Comparison of ENCODE assay signal across 31 cellular contexts in the genomic region with DNA sequence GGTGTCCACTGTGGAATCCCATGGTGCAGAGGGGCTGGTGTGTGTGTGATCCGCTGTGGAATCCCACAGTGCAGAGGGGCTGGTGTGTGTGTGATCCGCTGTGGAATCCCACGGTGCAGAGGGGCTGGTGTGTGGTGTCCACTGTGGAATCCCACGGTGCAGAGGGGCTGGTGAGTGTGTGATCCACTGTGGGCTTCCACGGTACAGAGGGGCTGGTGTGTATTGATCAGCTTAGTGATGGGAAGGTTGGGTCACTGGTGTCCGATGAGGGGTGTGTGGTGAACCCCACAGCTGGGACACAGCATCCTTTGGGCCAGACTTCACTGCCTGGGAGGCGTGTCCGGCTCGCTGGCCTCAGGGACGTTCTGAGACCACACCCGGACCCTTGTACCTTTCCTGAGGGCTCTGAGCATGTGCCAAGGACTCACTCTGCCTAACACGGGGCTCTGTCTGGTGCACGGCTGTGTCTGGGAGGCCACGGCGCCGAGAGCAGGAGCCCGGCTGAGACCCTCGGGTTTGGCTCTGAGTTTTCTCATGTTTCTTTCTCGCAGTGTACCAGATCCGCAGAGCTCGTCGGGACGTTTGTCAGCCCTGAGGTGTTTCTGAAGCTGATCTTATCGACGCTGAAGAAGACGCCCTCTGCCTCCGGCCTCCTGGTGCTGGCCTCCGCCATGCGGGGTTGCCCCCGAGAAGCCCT.
"Had no signal": no experiment of that assay in that cellular context is flagged by ENCODE, and none has a peak within 500 bp of the region (broad histone marks: within the 10 kb centered on the region; RNA-seq: fewer than 3 reads in every experiment).

No MANE protein-coding gene starts in this region.

- H3K27ac Mint-ChIP-seq: activated CD4-positive, alpha-beta memory T cell treated with anti-CD3 and anti-CD28 coated beads, Interleukin-2, amount 10 ng/mL, durations not matched to agents 7 days and 5 days; activated CD8-positive, alpha-beta memory T cell treated with anti-CD3 and anti-CD28 coated beads, Interleukin-2, amount 10 ng/mL, durations not matched to agents 7 days and 5 days; activated naive CD4-positive, alpha-beta T cell treated with anti-CD3 and anti-CD28 coated beads for 36 hours; activated T-cell treated with anti-CD3 and anti-CD28 coated beads, Interleukin-2, amount 50 U/mL, for 72 hours had no signal

- H3K9me3 Mint-ChIP-seq: activated CD4-positive, alpha-beta memory T cell treated with anti-CD3 and anti-CD28 coated beads, Interleukin-2, amount 10 ng/mL, durations not matched to agents 7 days and 5 days; activated naive CD4-positive, alpha-beta T cell treated with anti-CD3 and anti-CD28 coated beads for 36 hours; activated naive CD4-positive, alpha-beta T cell treated with anti-CD3 and anti-CD28 coated beads, Interleukin-2, amount 50 U/mL, for 72 hours; activated T-cell treated with anti-CD3 and anti-CD28 coated beads, Interleukin-2, amount 50 U/mL, for 72 hours; activated T-helper 17 cell treated with anti-CD3 and anti-CD28 coated beads, Interleukin-2, amount 50 U/mL, for 72 hours had no signal

- H3K4me3 ChIP-seq: K562, MG63 had no signal

- H3K27me3 ChIP-seq: brain microvascular endothelial cell, MG63 had no signal

- H3K4me3 Mint-ChIP-seq: activated CD4-positive, alpha-beta memory T cell treated with anti-CD3 and anti-CD28 coated beads, Interleukin-2, amount 10 ng/mL, durations not matched to agents 7 days and 5 days; activated CD8-positive, alpha-beta memory T cell treated with anti-CD3 and anti-CD28 coated beads, Interleukin-2, amount 10 ng/mL, durations not matched to agents 7 days and 5 days; activated naive CD4-positive, alpha-beta T cell treated with anti-CD3 and anti-CD28 coated beads for 36 hours; activated T-cell treated with anti-CD3 and anti-CD28 coated beads, Interleukin-2, amount 50 U/mL, for 72 hours; activated T-helper 17 cell treated with anti-CD3 and anti-CD28 coated beads, Interleukin-2, amount 50 U/mL, for 72 hours had no signal

- H3K4me1 Mint-ChIP-seq: activated T-helper 17 cell treated with anti-CD3 and anti-CD28 coated beads, Interleukin-2, amount 50 U/mL, for 72 hours had no signal

- H3K27ac ChIP-seq: brain microvascular endothelial cell, RWPE1, WERI-Rb-1 had no signal

- H3K9me3 ChIP-seq: MG63 had no signal

- H3K27me3 Mint-ChIP-seq: activated CD4-positive, alpha-beta memory T cell treated with anti-CD3 and anti-CD28 coated beads, Interleukin-2, amount 10 ng/mL, durations not matched to agents 7 days and 5 days; activated CD8-positive, alpha-beta memory T cell treated with anti-CD3 and anti-CD28 coated beads, Interleukin-2, amount 10 ng/mL, durations not matched to agents 7 days and 5 days; activated T-helper 17 cell treated with anti-CD3 and anti-CD28 coated beads, Interleukin-2, amount 50 U/mL, for 72 hours had no signal

- DNase-seq: activated CD4-positive, alpha-beta memory T cell treated with anti-CD3 and anti-CD28 coated beads, Interleukin-2, amount 10 ng/mL, durations not matched to agents 7 days and 5 days; activated CD4-positive, alpha-beta T cell treated with anti-CD3 and anti-CD28 coated beads for 1 hour; activated CD4-positive, alpha-beta T cell treated with anti-CD3 and anti-CD28 coated beads for 48 hours; activated CD4-positive, CD25-positive, alpha-beta regulatory T cell; activated CD8-positive, alpha-beta memory T cell treated with anti-CD3 and anti-CD28 coated beads for 24 hours; activated CD8-positive, alpha-beta memory T cell treated with anti-CD3 and anti-CD28 coated beads, Interleukin-2, amount 10 ng/mL, durations not matched to agents 7 days and 5 days; activated CD8-positive, alpha-beta memory T cell treated with anti-CD3 and anti-CD28 coated beads, Interleukin-2, amount 50 U/mL, for 48 hours; activated gamma-delta T cell treated with Interleukin-2 at 50 U/mL for 16 hours; activated naive CD4-positive, alpha-beta T cell treated with anti-CD3 and anti-CD28 coated beads for 36 hours; activated T-cell treated with anti-CD3 and anti-CD28 coated beads, Interleukin-2, amount 50 U/mL, for 1 hour; activated T-cell treated with anti-CD3 and anti-CD28 coated beads, Interleukin-2, amount 50 U/mL, for 72 hours; amniotic stem cell; brain microvascular endothelial cell; IMR-90; MG63; MV-4-11; NCI-H1092; NCI-H1436 treated with DMSO at 0.1 percent for 48 hours; NCI-H1694 treated with DMSO at 0.1 percent for 48 hours; NCI-H2029; NCI-H345; NCI-H524 treated with DMSO at 0.1 percent for 48 hours; PC-3; SW 1271; T-helper 1 cell; T1000 had no signal
